16 cellular contexts compared by ENCODE assay signal in the genomic region with DNA sequence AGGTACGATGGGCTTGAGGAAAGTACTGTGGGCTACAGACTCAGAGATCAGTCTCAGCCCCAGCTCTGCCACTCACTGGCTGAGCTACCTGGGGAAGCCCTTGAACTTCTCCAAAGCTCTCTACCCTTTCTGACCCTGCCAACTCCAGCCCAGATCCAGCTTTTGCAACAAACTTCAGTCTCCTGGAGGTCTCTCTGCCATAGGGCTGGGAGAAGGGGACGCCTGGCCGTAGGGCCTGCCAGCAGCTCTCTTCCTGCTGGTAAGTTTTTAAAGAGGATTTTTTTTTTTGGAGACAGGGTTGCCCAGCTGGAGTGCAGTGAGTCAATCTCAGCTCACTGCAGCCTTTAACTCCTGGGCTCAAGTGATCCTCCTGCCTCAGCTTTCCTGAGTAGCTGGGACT.
"Had no signal": no experiment of that assay in that cellular context is flagged by ENCODE, and none has a peak within 500 bp of the region (broad histone marks: within the 10 kb centered on the region; RNA-seq: fewer than 3 reads in every experiment).

No MANE protein-coding gene starts in this region.

- H3K9me3 ChIP-seq: esophagus muscularis mucosa, gastrocnemius medialis, neutrophil, sigmoid colon, transverse colon had no signal

- H3K27ac Mint-ChIP-seq: dendritic cell treated with granulocyte-macrophage colony-stimulating factor and Interleukin-4, amounts not matched to agents 40 ng/mL and 50 ng/mL, for 4 days had no signal

- H3K4me3 Mint-ChIP-seq: dendritic cell treated with granulocyte-macrophage colony-stimulating factor and Interleukin-4, amounts not matched to agents 40 ng/mL and 50 ng/mL, for 4 days; nephron progenitor cell had no signal

- DNase-seq: effector memory CD8-positive, alpha-beta T cell; gastrocnemius medialis; islet precursor cell; mesendoderm; naive B cell; nephron progenitor cell; sigmoid colon; stimulated activated CD4-positive, alpha-beta T cell treated with anti-CD3 and anti-CD28 coated beads, Interleukin-2, amount 100 ng/mL, for 24 hours; stimulated activated CD4-positive, alpha-beta T cell treated with anti-CD3 and anti-CD28 coated beads, Interleukin-4, amount 100 ng/mL, for 4 hours; stimulated activated naive CD4-positive, alpha-beta T cell treated with Interleukin-2 at 50 U/mL for 16 hours; transverse colon had no signal

- H3K27me3 ChIP-seq: esophagus muscularis mucosa, gastrocnemius medialis, neutrophil, sigmoid colon, transverse colon had no signal

- H3K4me1 ChIP-seq: sigmoid colon had no signal

- H3K9me3 Mint-ChIP-seq: dendritic cell treated with granulocyte-macrophage colony-stimulating factor and Interleukin-4, amounts not matched to agents 40 ng/mL and 50 ng/mL, for 4 days; effector memory CD8-positive, alpha-beta T cell; naive B cell; nephron progenitor cell had no signal

- H3K4me3 ChIP-seq: esophagus muscularis mucosa, gastrocnemius medialis, sigmoid colon, skin epidermis, transverse colon had no signal

- H3K27ac ChIP-seq: epithelial cell of prostate, esophagus muscularis mucosa, gastrocnemius medialis, neutrophil, sigmoid colon, skin epidermis, transverse colon had no signal

- ATAC-seq: effector memory CD8-positive, alpha-beta T cell; gastrocnemius medialis had no signal

- H3K27me3 Mint-ChIP-seq: dendritic cell treated with granulocyte-macrophage colony-stimulating factor and Interleukin-4, amounts not matched to agents 40 ng/mL and 50 ng/mL, for 4 days; effector memory CD8-positive, alpha-beta T cell; naive B cell had no signal
